9 cellular contexts compared by ENCODE assay signal in genomic region chr3:125116311-125117069, GRCh38.
DNase-seq lines count a peak whose midpoint lies in the region; ATAC-seq, FAIRE-seq and TF ChIP-seq lines count a peak whose summit lies in the region.
"Had no signal": no experiment of that assay in that cellular context is flagged by ENCODE, and none has a peak within 500 bp of the region (broad histone marks: within the 10 kb centered on the region; RNA-seq: fewer than 3 reads in every experiment).

No MANE protein-coding gene starts in this region.

- TF ChIP-seq CTCF in GM12878 (IDR thresholded peaks at IDR 0.05 in 2 of 3, conservative IDR thresholded peaks at IDR 0.05 in 1 of 3; ENCODE audit: control insufficient read depth in 2 of 3, extremely low read depth in 1 of 3, insufficient read depth in 1 of 3, low read depth in 3 of 3, low read length in 3 of 3), result no peak
- no peak for TF ChIP-seq CTCF in spleen (IDR thresholded peaks at IDR 0.05 in 8 of 11, conservative IDR thresholded peaks at IDR 0.05 in 3 of 11)

- peak overlapping the region; percentile 21; the same call in 1 of the 2 replicates for H3K4me2 ChIP-seq in GM12878 (ENCODE audit: control insufficient read depth, insufficient read depth)

- in situ Hi-C loops in GM12878 (cut with MboI), result no loop called here

- BruUV-seq in GM12878 (replicated peaks; lab: Mats Ljungman, UMichigan), result no TSS peak

- no peak for TF ChIP-seq POLR2A in GM12878 (IDR thresholded peaks at IDR 0.05; ENCODE audit: low read depth, low read length)
- no peak for TF ChIP-seq POLR2A in spleen (IDR thresholded peaks at IDR 0.05)

- DNase-seq in H4 (ENCODE audit: low spot score) (peak; percentile 83), GM12878 (ENCODE audit: low read depth, low spot score) (no peak), iPS-NIHi11 (ENCODE audit: low spot score) (peak; percentile 37), spleen (no peak), NCI-H1105 (lab: John Stamatoyannopoulos, UW) (no peak)
- DNase-seq in activated effector memory CD4-positive, alpha-beta T cell treated with Interleukin-2 at 50 U/mL for 16 hours, result no peak
- DNase-seq in activated naive CD4-positive, alpha-beta T cell treated with anti-CD3 and anti-CD28 coated beads, Interleukin-2, amount 50 U/mL, for 16 hours, result no peak
- DNase-seq: hypothalamus had no signal

- ATAC-seq in GM12878, result no peak
- ATAC-seq in HG02571 (IDR thresholded peaks at IDR 0.05; ENCODE audit: unreplicated experiment), result no peak

- no peak for TF ChIP-seq EP300 in GM12878 (IDR thresholded peaks at IDR 0.05; ENCODE audit: borderline replicate concordance in 1 of 2, control insufficient read depth in 1 of 2, low read depth in 2 of 2, low read length in 2 of 2)

- H3K9ac ChIP-seq in GM12878 (ENCODE audit: control insufficient read depth, insufficient read depth, low read length), result no peak overlapping the region

- peaks cover 70% of the 10 kb centered on the region for H3K4me1 ChIP-seq in GM12878 (ENCODE audit: control insufficient read depth, insufficient read depth, low read length)
- H3K4me1 ChIP-seq in spleen, result peaks cover 37 to 65% (median 60%) of the 10 kb centered on the region in 6 donors

- H3K9me3 ChIP-seq in GM12878 (replicated peaks; ENCODE audit: control insufficient read depth, insufficient read depth, low read length) (no peaks in the 10 kb centered on the region), spleen (no peaks in the 10 kb centered on the region)

- POLR2A ChIA-PET in GM12878 (lab: Charles Lee), result interaction anchor here (1.2 to 1.4 kb wide), 2 partner anchors 9 to 14 kb away, joined by 3 to 7 read pairs; no protein-coding TSS in a partner anchor

- H3K4me3 ChIP-seq in GM12878 (no peak overlapping the region), spleen (no peak overlapping the region)

- H3K27ac ChIP-seq in GM12878 (ENCODE audit: control insufficient read depth, insufficient read depth) (peak overlapping the region; percentile 60), spleen (peak overlapping the region in 6 of 8 donors; percentile 2 to 71 (median 60))

- TF ChIP-seq RAD21 in GM12878 (IDR thresholded peaks at IDR 0.05; ENCODE audit: insufficient read depth, low read depth, low read length), result no peak

- peak overlapping the region; percentile 5; the same call in 1 of the 2 replicates for H2AFZ ChIP-seq in GM12878 (ENCODE audit: control insufficient read depth, low read depth, low read length)

- intact Hi-C loops in GM12878 (cut with micrococcal nuclease; ENCODE audit: unreplicated experiment), result no loop called here
- intact Hi-C loops in spleen (cut with DNase I; ENCODE audit: low total_unique reads), result loop anchor here (10.0 kb wide), 1 partner anchor 62 kb away; the partner anchor contains the start of gene HEG1

- CTCF ChIA-PET in GM12878 (lab: Yijun Ruan, JAX), result interaction anchor here (0.6 to 1.6 kb wide), 5 partner anchors 9 to 322 kb away, joined by 3 to 4 read pairs (median 3); no protein-coding TSS in a partner anchor

- H3K27me3 ChIP-seq in GM12878 (replicated peaks in 1 of 2; ENCODE audit: control insufficient read depth in 2 of 2, insufficient read depth in 2 of 2, low read length in 1 of 2) (no peaks in the 10 kb centered on the region), spleen (replicated peaks in 1 of 7) (no peaks in the 10 kb centered on the region)

- FAIRE-seq in GM12878 (lab: Jason Lieb, UNC), result no peak

- SMC1A ChIA-PET in GM12878 (lab: Charles Lee; ENCODE audit: uncharacterized antibody, unreplicated experiment), result interaction anchor here (0.6 to 9.0 kb wide), 10 partner anchors 8 to 183 kb away, joined by 3 to 127 read pairs (median 4); partner anchors contain the start of gene MUC13

- RAD21 ChIA-PET in GM12878 (lab: Charles Lee; ENCODE audit: unreplicated experiment), result interaction anchor here (1.0 to 2.3 kb wide), 4 partner anchors 9 to 182 kb away, joined by 3 to 9 read pairs (median 4); partner anchors contain the start of gene MUC13

- H4K20me1 ChIP-seq in GM12878 (ENCODE audit: control insufficient read depth, insufficient read depth), result no peaks in the 10 kb centered on the region

- H3K36me3 ChIP-seq in GM12878 (ENCODE audit: control insufficient read depth in 2 of 2, insufficient read depth in 2 of 2, low read length in 1 of 2) (no peaks in the 10 kb centered on the region), spleen (no peaks in the 10 kb centered on the region)

- H3K79me2 ChIP-seq in GM12878 (ENCODE audit: control insufficient read depth, insufficient read depth, low read length), result peaks cover 9% of the 10 kb centered on the region

- 61% methylated on average over 6 of the region's 6 CpGs for WGBS in GM12878 (ENCODE audit: insufficient coverage, insufficient replicate concordance, low lambda C conversion rate, missing lambda C conversion rate)
- 58 to 70% (median 64%) methylated on average over 6 of the region's 6 CpGs for WGBS in spleen, 5 donors

TF ChIP-seq in GM12878, 131 proteins besides CTCF, POLR2A, EP300 and RAD21:
- TF ChIP-seq CHD2 (IDR thresholded peaks at IDR 0.05; ENCODE audit: borderline replicate concordance, low read depth, low read length) (no peak), NKRF (conservative IDR thresholded peaks at IDR 0.05) (no peak), RBBP5 (conservative IDR thresholded peaks at IDR 0.05) (no peak), ATF2 (IDR thresholded peaks at IDR 0.05; ENCODE audit: low read length) (no peak), BRCA1 (IDR thresholded peaks at IDR 0.05; ENCODE audit: low read depth, low read length) (no peak), BACH1 (IDR thresholded peaks at IDR 0.05; ENCODE audit: borderline replicate concordance) (no peak), IKZF1 (conservative IDR thresholded peaks at IDR 0.05) (no peak), SIN3A (IDR thresholded peaks at IDR 0.05; ENCODE audit: low read depth, low read length) (no peak), ZSCAN29 (IDR thresholded peaks at IDR 0.05) (no peak), EED (IDR thresholded peaks at IDR 0.05; ENCODE audit: low read depth) (no peak), PAX5 (IDR thresholded peaks at IDR 0.05; ENCODE audit: borderline replicate concordance, low read depth, low read length) (no peak), CHD4 (IDR thresholded peaks at IDR 0.05) (no peak)

Comparison
In these comparisons a context has a peak if more than half of its experiments do, and no peak if none do; other contexts are left out.
1. DNase-seq: peak in H4 (single experiment) and iPS-NIHi11 (single experiment); none in GM12878 (single experiment), spleen (single experiment), activated effector memory CD4-positive, alpha-beta T cell treated with Interleukin-2 at 50 U/mL for 16 hours (single experiment), NCI-H1105 (single experiment) and activated naive CD4-positive, alpha-beta T cell treated with anti-CD3 and anti-CD28 coated beads, Interleukin-2, amount 50 U/mL, for 16 hours (single experiment).